1 cellular context compared by ENCODE assay signal in genomic region chr1:8182034-8182761, GRCh38.
TF ChIP-seq lines count a peak whose summit lies in the region.

No MANE protein-coding gene starts in this region.

TF ChIP-seq in HepG2, 621 proteins besides CTCF, POLR2A, EP300 and RAD21 (continued from another document):
- TF ChIP-seq ZBED4 (CRISPR knock-in tag; IDR thresholded peaks at IDR 0.05; ENCODE audit: borderline replicate concordance): no peak
- TF ChIP-seq, protein P1, sequence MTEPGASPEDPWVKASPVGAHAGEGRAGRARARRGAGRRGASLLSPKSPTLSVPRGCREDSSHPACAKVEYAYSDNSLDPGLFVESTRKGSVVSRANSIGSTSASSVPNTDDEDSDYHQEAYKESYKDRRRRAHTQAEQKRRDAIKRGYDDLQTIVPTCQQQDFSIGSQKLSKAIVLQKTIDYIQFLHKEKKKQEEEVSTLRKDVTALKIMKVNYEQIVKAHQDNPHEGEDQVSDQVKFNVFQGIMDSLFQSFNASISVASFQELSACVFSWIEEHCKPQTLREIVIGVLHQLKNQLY (CRISPR knock-in tag; IDR thresholded peaks at IDR 0.05): peak; percentile 76; the same call in 1 of the 2 replicates
- TF ChIP-seq, protein P2, sequence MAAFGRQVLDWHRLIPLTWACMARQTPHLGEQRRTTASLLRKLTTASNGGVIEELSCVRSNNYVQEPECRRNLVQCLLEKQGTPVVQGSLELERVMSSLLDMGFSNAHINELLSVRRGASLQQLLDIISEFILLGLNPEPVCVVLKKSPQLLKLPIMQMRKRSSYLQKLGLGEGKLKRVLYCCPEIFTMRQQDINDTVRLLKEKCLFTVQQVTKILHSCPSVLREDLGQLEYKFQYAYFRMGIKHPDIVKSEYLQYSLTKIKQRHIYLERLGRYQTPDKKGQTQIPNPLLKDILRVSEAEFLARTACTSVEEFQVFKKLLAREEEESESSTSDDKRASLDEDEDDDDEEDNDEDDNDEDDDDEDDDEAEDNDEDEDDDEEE (CRISPR knock-in tag; IDR thresholded peaks at IDR 0.05): no peak
- TF ChIP-seq, protein P3, sequence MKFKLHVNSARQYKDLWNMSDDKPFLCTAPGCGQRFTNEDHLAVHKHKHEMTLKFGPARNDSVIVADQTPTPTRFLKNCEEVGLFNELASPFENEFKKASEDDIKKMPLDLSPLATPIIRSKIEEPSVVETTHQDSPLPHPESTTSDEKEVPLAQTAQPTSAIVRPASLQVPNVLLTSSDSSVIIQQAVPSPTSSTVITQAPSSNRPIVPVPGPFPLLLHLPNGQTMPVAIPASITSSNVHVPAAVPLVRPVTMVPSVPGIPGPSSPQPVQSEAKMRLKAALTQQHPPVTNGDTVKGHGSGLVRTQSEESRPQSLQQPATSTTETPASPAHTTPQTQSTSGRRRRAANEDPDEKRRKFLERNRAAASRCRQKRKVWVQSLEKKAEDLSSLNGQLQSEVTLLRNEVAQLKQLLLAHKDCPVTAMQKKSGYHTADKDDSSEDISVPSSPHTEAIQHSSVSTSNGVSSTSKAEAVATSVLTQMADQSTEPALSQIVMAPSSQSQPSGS (CRISPR knock-in tag; IDR thresholded peaks at IDR 0.05): no peak
- no peak for TF ChIP-seq ZNF776 (CRISPR knock-in tag; IDR thresholded peaks at IDR 0.05)
- TF ChIP-seq ZNF572 (CRISPR knock-in tag; IDR thresholded peaks at IDR 0.05): no peak
- no peak for TF ChIP-seq RARG (CRISPR knock-in tag; IDR thresholded peaks at IDR 0.05; ENCODE audit: low read depth)
- no peak for TF ChIP-seq CBX1 (IDR thresholded peaks at IDR 0.05; ENCODE audit: low read depth)
- no peak for TF ChIP-seq ZSCAN21 (CRISPR knock-in tag; IDR thresholded peaks at IDR 0.05; ENCODE audit: borderline replicate concordance)
- no peak for TF ChIP-seq HIVEP1 (CRISPR knock-in tag; IDR thresholded peaks at IDR 0.05)
- TF ChIP-seq ZNF275 (CRISPR knock-in tag; IDR thresholded peaks at IDR 0.05; ENCODE audit: borderline replicate concordance): no peak
- no peak for TF ChIP-seq NFRKB (IDR thresholded peaks at IDR 0.05)
- no peak for TF ChIP-seq ZNF773 (CRISPR knock-in tag; IDR thresholded peaks at IDR 0.05; ENCODE audit: borderline replicate concordance)
- TF ChIP-seq CAMTA2 (CRISPR knock-in tag; IDR thresholded peaks at IDR 0.05; ENCODE audit: borderline replicate concordance): no peak
- peak; percentile 77 for TF ChIP-seq ZNF878 (CRISPR knock-in tag; IDR thresholded peaks at IDR 0.05)
- peak; percentile 66; the same call in 1 of the 3 replicates for TF ChIP-seq MXI1 (IDR thresholded peaks at IDR 0.05; ENCODE audit: borderline replicate concordance, low read depth, low read length)
- TF ChIP-seq, protein P4, sequence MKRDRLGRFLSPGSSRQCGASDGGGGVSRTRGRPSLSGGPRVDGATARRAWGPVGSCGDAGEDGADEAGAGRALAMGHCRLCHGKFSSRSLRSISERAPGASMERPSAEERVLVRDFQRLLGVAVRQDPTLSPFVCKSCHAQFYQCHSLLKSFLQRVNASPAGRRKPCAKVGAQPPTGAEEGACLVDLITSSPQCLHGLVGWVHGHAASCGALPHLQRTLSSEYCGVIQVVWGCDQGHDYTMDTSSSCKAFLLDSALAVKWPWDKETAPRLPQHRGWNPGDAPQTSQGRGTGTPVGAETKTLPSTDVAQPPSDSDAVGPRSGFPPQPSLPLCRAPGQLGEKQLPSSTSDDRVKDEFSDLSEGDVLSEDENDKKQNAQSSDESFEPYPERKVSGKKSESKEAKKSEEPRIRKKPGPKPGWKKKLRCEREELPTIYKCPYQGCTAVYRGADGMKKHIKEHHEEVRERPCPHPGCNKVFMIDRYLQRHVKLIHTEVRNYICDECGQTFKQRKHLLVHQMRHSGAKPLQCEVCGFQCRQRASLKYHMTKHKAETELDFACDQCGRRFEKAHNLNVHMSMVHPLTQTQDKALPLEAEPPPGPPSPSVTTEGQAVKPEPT (CRISPR knock-in tag; IDR thresholded peaks at IDR 0.05; ENCODE audit: low read depth): no peak
- TF ChIP-seq ZNF557 (CRISPR knock-in tag; IDR thresholded peaks at IDR 0.05): no peak
- TF ChIP-seq ZNF629 (CRISPR knock-in tag; conservative IDR thresholded peaks at IDR 0.05): no peak
- no peak for TF ChIP-seq ZNF672 (CRISPR knock-in tag; IDR thresholded peaks at IDR 0.05)
- TF ChIP-seq, protein P5, sequence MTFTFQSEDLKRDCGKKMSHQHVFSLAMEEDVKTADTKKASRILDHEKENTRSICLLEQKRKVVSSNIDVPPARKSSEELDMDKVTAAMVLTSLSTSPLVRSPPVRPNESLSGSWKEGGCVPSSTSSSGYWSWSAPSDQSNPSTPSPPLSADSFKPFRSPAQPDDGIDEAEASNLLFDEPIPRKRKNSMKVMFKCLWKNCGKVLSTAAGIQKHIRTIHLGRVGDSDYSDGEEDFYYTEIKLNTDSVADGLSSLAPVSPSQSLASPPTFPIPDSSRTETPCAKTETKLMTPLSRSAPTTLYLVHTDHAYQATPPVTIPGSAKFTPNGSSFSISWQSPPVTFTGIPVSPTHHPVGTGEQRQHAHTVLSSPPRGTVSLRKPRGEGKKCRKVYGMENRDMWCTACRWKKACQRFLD (CRISPR knock-in tag; IDR thresholded peaks at IDR 0.05; ENCODE audit: borderline replicate concordance): no peak
- TF ChIP-seq TCF7 (IDR thresholded peaks at IDR 0.05; ENCODE audit: low read depth): peak; percentile 73
- TF ChIP-seq FOXO1 (CRISPR knock-in tag; IDR thresholded peaks at IDR 0.05): no peak; the same call in 1 of the 2 replicates
- no peak for TF ChIP-seq ZEB1 (IDR thresholded peaks at IDR 0.05; ENCODE audit: insufficient replicate concordance, low read depth)
- TF ChIP-seq SIX4 (CRISPR knock-in tag; IDR thresholded peaks at IDR 0.05): no peak
- no peak for TF ChIP-seq ISX (CRISPR knock-in tag; conservative IDR thresholded peaks at IDR 0.05)
- no peak for TF ChIP-seq ZNF691 (CRISPR knock-in tag; IDR thresholded peaks at IDR 0.05; ENCODE audit: borderline replicate concordance, low read depth)
- no peak for TF ChIP-seq GPN1 (CRISPR knock-in tag; IDR thresholded peaks at IDR 0.05; ENCODE audit: borderline replicate concordance)
- TF ChIP-seq, protein P6, sequence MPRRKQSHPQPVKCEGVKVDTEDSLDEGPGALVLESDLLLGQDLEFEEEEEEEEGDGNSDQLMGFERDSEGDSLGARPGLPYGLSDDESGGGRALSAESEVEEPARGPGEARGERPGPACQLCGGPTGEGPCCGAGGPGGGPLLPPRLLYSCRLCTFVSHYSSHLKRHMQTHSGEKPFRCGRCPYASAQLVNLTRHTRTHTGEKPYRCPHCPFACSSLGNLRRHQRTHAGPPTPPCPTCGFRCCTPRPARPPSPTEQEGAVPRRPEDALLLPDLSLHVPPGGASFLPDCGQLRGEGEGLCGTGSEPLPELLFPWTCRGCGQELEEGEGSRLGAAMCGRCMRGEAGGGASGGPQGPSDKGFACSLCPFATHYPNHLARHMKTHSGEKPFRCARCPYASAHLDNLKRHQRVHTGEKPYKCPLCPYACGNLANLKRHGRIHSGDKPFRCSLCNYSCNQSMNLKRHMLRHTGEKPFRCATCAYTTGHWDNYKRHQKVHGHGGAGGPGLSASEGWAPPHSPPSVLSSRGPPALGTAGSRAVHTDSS (CRISPR knock-in tag; conservative IDR thresholded peaks at IDR 0.05): no peak
- TF ChIP-seq ONECUT2 (CRISPR knock-in tag; IDR thresholded peaks at IDR 0.05): no peak
